ENCODE assay signal across 22 cellular contexts in the genomic region with DNA sequence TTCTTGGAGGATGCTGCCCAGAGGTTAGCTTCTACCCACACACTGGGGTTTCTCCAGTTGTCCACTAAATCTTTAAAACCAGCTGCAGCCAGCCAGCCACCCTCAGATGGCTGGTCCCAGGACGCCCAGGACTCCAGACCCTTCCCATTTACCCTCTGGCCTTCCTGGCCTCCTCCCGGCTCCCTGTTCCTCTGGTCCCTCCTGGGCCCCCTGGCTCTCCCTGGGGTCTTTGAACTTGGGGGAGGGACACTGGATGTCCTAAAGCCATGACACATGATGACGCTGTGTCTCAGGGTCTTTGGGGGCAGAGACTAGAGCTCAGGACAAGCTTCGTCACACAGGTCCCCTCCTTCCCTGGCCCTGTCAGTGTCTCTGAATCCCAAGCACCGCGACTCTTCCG.
DNase-seq lines count a peak whose midpoint lies in the region; ATAC-seq and TF ChIP-seq lines count a peak whose summit lies in the region.
"Had no signal": no experiment of that assay in that cellular context is flagged by ENCODE, and none has a peak within 500 bp of the region (broad histone marks: within the 10 kb centered on the region; RNA-seq: fewer than 3 reads in every experiment).

No MANE protein-coding gene starts in this region.

- 90 to 93% methylated on average over 7 of the region's 7 CpGs for WGBS in testis, 2 donors

- H3K4me3 Mint-ChIP-seq in T-helper 1 cell treated with Interleukin-12 subunit alpha and Interleukin-12 subunit beta and Interleukin-4 antibody, amounts not matched to agents 30 μg/mL and 1 μg/mL, for 36 hours = no peak overlapping the region
- no peak overlapping the region for H3K4me3 Mint-ChIP-seq in activated B cell treated with CpG ODN at 0.5 μM for 24 hours
- peak overlapping the region; percentile 55 for H3K4me3 Mint-ChIP-seq in natural killer cell treated with Interleukin-12 subunit alpha and Interleukin-12 subunit beta and Interleukin-15 and Interleukin-18, amount 100 ng/mL, for 72 hours
- H3K4me3 Mint-ChIP-seq: H9 had no signal

- POLR2A ChIA-PET in activated B cell treated with CpG ODN at 0.5 μM for 24 hours (lab: Charles Lee) = no interaction called here

- no peaks in the 10 kb centered on the region for H4K20me1 ChIP-seq in BLaER1 treated with 17β-estradiol and CSF1 and Interleukin-3, amounts not matched to agents 10 nM and 100 nM

- no peaks in the 10 kb centered on the region for H3K9me3 Mint-ChIP-seq in T-helper 1 cell treated with Interleukin-12 subunit alpha and Interleukin-12 subunit beta and Interleukin-4 antibody, amounts not matched to agents 30 μg/mL and 1 μg/mL, for 36 hours
- H3K9me3 Mint-ChIP-seq in activated B cell treated with CpG ODN at 0.5 μM for 24 hours = peaks cover 3% of the 10 kb centered on the region
- no peaks in the 10 kb centered on the region for H3K9me3 Mint-ChIP-seq in natural killer cell treated with Interleukin-12 subunit alpha and Interleukin-12 subunit beta and Interleukin-15 and Interleukin-18, amount 100 ng/mL, for 72 hours

- H3K27me3 Mint-ChIP-seq in T-helper 1 cell treated with Interleukin-12 subunit alpha and Interleukin-12 subunit beta and Interleukin-4 antibody, amounts not matched to agents 30 μg/mL and 1 μg/mL, for 36 hours (ENCODE audit: low read depth) = peaks cover 29% of the 10 kb centered on the region
- peaks cover 8% of the 10 kb centered on the region for H3K27me3 Mint-ChIP-seq in activated B cell treated with CpG ODN at 0.5 μM for 24 hours
- H3K27me3 Mint-ChIP-seq in natural killer cell treated with Interleukin-12 subunit alpha and Interleukin-12 subunit beta and Interleukin-15 and Interleukin-18, amount 100 ng/mL, for 72 hours = no peaks in the 10 kb centered on the region

- peaks cover 8 to 24% (median 14%) of the 10 kb centered on the region in 11 experiments; a peak in 20 of 22 replicates for H3K9me3 ChIP-seq in BLaER1 treated with 17β-estradiol and CSF1 and Interleukin-3, amounts not matched to agents 10 nM and 100 nM (replicated peaks in 1 of 11)
- no peaks in the 10 kb centered on the region for H3K9me3 ChIP-seq in testis
- H3K9me3 ChIP-seq: neutrophil, transverse colon had no signal

- peaks cover 69 to 90% (median 79%) of the 10 kb centered on the region in 10 experiments for H3K4me1 ChIP-seq in BLaER1 treated with 17β-estradiol and CSF1 and Interleukin-3, amounts not matched to agents 10 nM and 100 nM
- no peaks in the 10 kb centered on the region for H3K4me1 ChIP-seq in testis
- H3K4me1 ChIP-seq: transverse colon had no signal

- TF ChIP-seq CTCF in activated B cell treated with CpG ODN at 0.5 μM for 24 hours (IDR thresholded peaks at IDR 0.05) (no peak), testis (IDR thresholded peaks at IDR 0.05) (no peak)

- DNase-seq in T-helper 1 cell (no peak), activated B cell treated with CpG ODN at 0.5 μM for 24 hours (peak; percentile 1), testis (no peak), NOMO-1 treated with dmso at 0.1 percent for 144 hours (lab: John Stamatoyannopoulos, UW; ENCODE audit: unreplicated experiment) (no peak)
- no peak for DNase-seq in natural killer cell treated with Interleukin-12 subunit alpha and Interleukin-12 subunit beta and Interleukin-15 and Interleukin-18, amount 100 ng/mL, for 72 hours (ENCODE audit: low spot score)
- DNase-seq: activated CD4-positive, alpha-beta T cell treated with anti-CD3 and anti-CD28 coated beads for 48 hours; COR-L47; DMS79; KBM-7; mammary epithelial cell; NCI-H1436; NCI-H510A treated with DMSO at 0.1 percent for 48 hours; transverse colon had no signal

- CTCF ChIA-PET in activated B cell treated with CpG ODN at 0.5 μM for 24 hours (lab: Charles Lee) = no interaction called here

- peak overlapping the region in 10 of 11 experiments; percentile 23 to 94 (median 70); a peak in 15 of 22 replicates for H3K27ac ChIP-seq in BLaER1 treated with 17β-estradiol and CSF1 and Interleukin-3, amounts not matched to agents 10 nM and 100 nM
- no peak overlapping the region for H3K27ac ChIP-seq in testis
- H3K27ac ChIP-seq: 22Rv1, cardiac muscle cell, dorsolateral prefrontal cortex, epithelial cell of prostate, neutrophil, transverse colon had no signal

- H3K9ac ChIP-seq in BLaER1 treated with 17β-estradiol and CSF1 and Interleukin-3, amounts not matched to agents 10 nM and 100 nM = peak overlapping the region in 6 of 11 experiments; percentile 18 to 52 (median 39); a peak in 8 of 22 replicates

- H3K27me3 ChIP-seq in BLaER1 treated with 17β-estradiol and CSF1 and Interleukin-3, amounts not matched to agents 10 nM and 100 nM = no peaks in the 10 kb centered on the region
- no peaks in the 10 kb centered on the region for H3K27me3 ChIP-seq in testis
- H3K27me3 ChIP-seq: cardiac muscle cell, neutrophil had no signal

- H3K4me3 ChIP-seq in BLaER1 treated with 17β-estradiol and CSF1 and Interleukin-3, amounts not matched to agents 10 nM and 100 nM = no peak overlapping the region
- no peak overlapping the region for H3K4me3 ChIP-seq in testis
- H3K4me3 ChIP-seq: cardiac muscle cell, dorsolateral prefrontal cortex, transverse colon had no signal

- H3K36me3 ChIP-seq in BLaER1 treated with 17β-estradiol and CSF1 and Interleukin-3, amounts not matched to agents 10 nM and 100 nM = peaks cover 0 to 4% (median 0%) of the 10 kb centered on the region in 11 experiments; a peak in 1 of 22 replicates
- no peaks in the 10 kb centered on the region for H3K36me3 ChIP-seq in testis (ENCODE audit: low read depth, missing control alignments)
- H3K36me3 ChIP-seq: cardiac muscle cell, neutrophil, transverse colon had no signal

- no peak for ATAC-seq in activated B cell treated with CpG ODN at 0.5 μM for 24 hours (ENCODE audit: low read depth)
- ATAC-seq in natural killer cell treated with Interleukin-12 subunit alpha and Interleukin-12 subunit beta and Interleukin-15 and Interleukin-18, amount 100 ng/mL, for 72 hours = peak in 1 of 2 donors; percentile 29
- ATAC-seq in GM18861 (IDR thresholded peaks at IDR 0.05; ENCODE audit: unreplicated experiment) = no peak

- TF ChIP-seq POLR2A in testis (IDR thresholded peaks at IDR 0.05) = no peak

- H3K36me3 Mint-ChIP-seq in T-helper 1 cell treated with Interleukin-12 subunit alpha and Interleukin-12 subunit beta and Interleukin-4 antibody, amounts not matched to agents 30 μg/mL and 1 μg/mL, for 36 hours (ENCODE audit: low read depth) = no peaks in the 10 kb centered on the region
- no peaks in the 10 kb centered on the region for H3K36me3 Mint-ChIP-seq in activated B cell treated with CpG ODN at 0.5 μM for 24 hours (ENCODE audit: low read depth)
- H3K36me3 Mint-ChIP-seq in natural killer cell treated with Interleukin-12 subunit alpha and Interleukin-12 subunit beta and Interleukin-15 and Interleukin-18, amount 100 ng/mL, for 72 hours = no peaks in the 10 kb centered on the region

- intact Hi-C loops in activated B cell treated with CpG ODN at 0.5 μM for 24 hours (cut with micrococcal nuclease) (no loop called here), testis (cut with DNase I; ENCODE audit: low total_unique reads) (no loop called here)

- H3K4me2 ChIP-seq in BLaER1 treated with 17β-estradiol and CSF1 and Interleukin-3, amounts not matched to agents 10 nM and 100 nM = peak overlapping the region; percentile 71 to 94 (median 83)

- peaks cover 7% of the 10 kb centered on the region for H3K4me1 Mint-ChIP-seq in T-helper 1 cell treated with Interleukin-12 subunit alpha and Interleukin-12 subunit beta and Interleukin-4 antibody, amounts not matched to agents 30 μg/mL and 1 μg/mL, for 36 hours (ENCODE audit: low read depth)
- H3K4me1 Mint-ChIP-seq in activated B cell treated with CpG ODN at 0.5 μM for 24 hours = no peaks in the 10 kb centered on the region
- H3K4me1 Mint-ChIP-seq in natural killer cell treated with Interleukin-12 subunit alpha and Interleukin-12 subunit beta and Interleukin-15 and Interleukin-18, amount 100 ng/mL, for 72 hours (ENCODE audit: low read depth in 2 of 2) = peaks cover 23 to 34% of the 10 kb centered on the region in 2 donors

- peak overlapping the region; percentile 77 for H3K27ac Mint-ChIP-seq in T-helper 1 cell treated with Interleukin-12 subunit alpha and Interleukin-12 subunit beta and Interleukin-4 antibody, amounts not matched to agents 30 μg/mL and 1 μg/mL, for 36 hours
- H3K27ac Mint-ChIP-seq in activated B cell treated with CpG ODN at 0.5 μM for 24 hours = no peak overlapping the region
- H3K27ac Mint-ChIP-seq in natural killer cell treated with Interleukin-12 subunit alpha and Interleukin-12 subunit beta and Interleukin-15 and Interleukin-18, amount 100 ng/mL, for 72 hours = no peak overlapping the region

Comparison
In these comparisons a context has a peak if more than half of its experiments do, and no peak if none do; other contexts are left out.
1. H3K27ac ChIP-seq: peak in BLaER1 treated with 17β-estradiol and CSF1 and Interleukin-3, amounts not matched to agents 10 nM and 100 nM (10 of 11); none in testis (0 of 2).